Comparison of ENCODE assay signal across 8 cellular contexts in the genomic region with DNA sequence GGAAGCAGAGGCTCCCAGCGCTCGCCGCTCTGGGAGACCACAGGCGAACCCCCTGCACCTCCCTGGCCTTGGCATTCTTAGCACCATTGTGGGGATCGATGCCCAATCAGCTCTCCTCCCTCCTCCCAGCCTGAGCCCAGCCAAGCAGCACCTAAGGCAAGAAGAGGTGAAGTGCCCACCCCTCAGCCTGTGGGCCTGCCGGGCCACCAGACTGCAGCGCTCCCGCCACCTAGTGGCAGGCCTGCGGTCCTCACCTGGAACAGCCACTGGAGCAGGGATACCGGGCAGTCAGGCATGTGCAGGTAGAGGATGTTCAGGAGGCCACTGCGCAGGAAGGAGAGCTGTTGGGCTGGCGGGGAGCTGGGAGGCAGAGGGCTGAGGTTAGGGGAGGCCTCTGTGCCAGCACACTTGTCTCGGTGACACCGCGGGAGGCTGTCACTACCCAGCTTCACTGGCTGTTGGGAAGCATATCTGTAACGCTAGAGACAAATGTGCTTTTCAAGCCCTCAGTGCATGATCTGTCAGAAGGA. TPM values are rescaled to one million over a fixed set of nuclear protein-coding genes. Genes with fewer than 3 reads are reported as not detected.
A peak's percentile ranks its signal among the peaks of the same experiment; 100 is the strongest.
DNase-seq lines count a peak whose midpoint lies in the region; ATAC-seq and TF ChIP-seq lines count a peak whose summit lies in the region.

No MANE protein-coding gene starts in this region.

- H4K20me1 ChIP-seq in fibroblast of lung (ENCODE audit: control insufficient read depth, extremely low read depth, insufficient read depth, low read length): no peaks in the 10 kb centered on the region

- peaks cover 48% of the 10 kb centered on the region for H3K4me1 Mint-ChIP-seq in nephron

- H3K4me3 ChIP-seq in fibroblast of lung (replicated peaks in 1 of 4; ENCODE audit: control extremely low read depth in 1 of 4, insufficient read depth in 1 of 4, low read depth in 3 of 4, low read length in 4 of 4): no peak overlapping the region

- no peak overlapping the region for H3K9ac ChIP-seq in fibroblast of lung (ENCODE audit: insufficient read depth, low read length)

- TF ChIP-seq CTCF in fibroblast of lung (conservative IDR thresholded peaks at IDR 0.05 in 1 of 2, IDR thresholded peaks at IDR 0.05 in 1 of 2; ENCODE audit: low read depth in 1 of 2, low read length in 2 of 2): peak; percentile 76 to 78
- peak; percentile 92 to 97 (median 93) for TF ChIP-seq CTCF in nephron (IDR thresholded peaks at IDR 0.05; ENCODE audit: unreplicated experiment in 3 of 3)

- no peaks in the 10 kb centered on the region for H3K36me3 ChIP-seq in fibroblast of lung (ENCODE audit: control insufficient read depth, insufficient read depth, low read length)

- H3K4me2 ChIP-seq in fibroblast of lung (ENCODE audit: extremely low read depth, insufficient read depth, low read length): no peak overlapping the region

- no peak overlapping the region for H2AFZ ChIP-seq in fibroblast of lung (ENCODE audit: low read length)

- no peaks in the 10 kb centered on the region for H3K9me3 Mint-ChIP-seq in nephron

- DNase-seq in GM03348 (ENCODE audit: low spot score) (peak; percentile 84), fibroblast of lung (ENCODE audit: low read depth in 2 of 2) (peak; percentile 43 to 47)
- DNase-seq in activated T-cell treated with anti-CD3 and anti-CD28 coated beads, Interleukin-2, amount 50 U/mL, for 48 hours: peak; percentile 80 to 84
- peak; percentile 70 for DNase-seq in stimulated activated naive CD4-positive, alpha-beta T cell treated with Interleukin-2 at 50 U/mL for 16 hours (lab: John Stamatoyannopoulos, UW)

- H3K36me3 Mint-ChIP-seq in nephron (ENCODE audit: low read depth): no peaks in the 10 kb centered on the region

- no peaks in the 10 kb centered on the region for H3K4me1 ChIP-seq in fibroblast of lung (ENCODE audit: control insufficient read depth, extremely low read depth, insufficient read depth, low read length)

- peak overlapping the region in 2 of 3 experiments; percentile 72 to 74 for H3K27ac Mint-ChIP-seq in nephron

- H3K79me2 ChIP-seq in fibroblast of lung (ENCODE audit: control insufficient read depth, insufficient read depth, low read length): no peaks in the 10 kb centered on the region

- TF ChIP-seq EP300 in Ishikawa (IDR thresholded peaks at IDR 0.05; ENCODE audit: borderline replicate concordance): no peak

- H3K27me3 ChIP-seq in fibroblast of lung (ENCODE audit: control insufficient read depth, insufficient read depth, low read length): peaks cover 11% of the 10 kb centered on the region

- no peaks in the 10 kb centered on the region for H3K9me3 ChIP-seq in fibroblast of lung (ENCODE audit: control insufficient read depth, insufficient read depth, low read depth, low read length)

- peak; percentile 97 for TF ChIP-seq RAD21 in Ishikawa (IDR thresholded peaks at IDR 0.05; ENCODE audit: low read depth)

- peaks cover 15% of the 10 kb centered on the region for H3K27me3 Mint-ChIP-seq in nephron (ENCODE audit: low read depth)

- ATAC-seq in GM19351 (IDR thresholded peaks at IDR 0.05; ENCODE audit: unreplicated experiment): no peak

- no peak overlapping the region for H3K27ac ChIP-seq in fibroblast of lung (ENCODE audit: insufficient read depth, low read length)

- peak overlapping the region in 1 of 3 experiments; percentile 45 for H3K4me3 Mint-ChIP-seq in nephron

TF ChIP-seq in Ishikawa, 13 proteins besides CTCF, POLR2A, EP300 and RAD21:
- TF ChIP-seq TCF12 (IDR thresholded peaks at IDR 0.05; ENCODE audit: low read depth) (peak; percentile 29; the same call in 1 of the 2 replicates), MAX (IDR thresholded peaks at IDR 0.05) (peak; percentile 17; the same call in 1 of the 2 replicates), TEAD4 (IDR thresholded peaks at IDR 0.05) (peak; percentile 67), REST (IDR thresholded peaks at IDR 0.05; ENCODE audit: low read depth) (no peak)

TF ChIP-seq in PFSK-1, 5 proteins besides CTCF, POLR2A, EP300 and RAD21:
- TF ChIP-seq FOXP2 (optimal IDR thresholded peaks at IDR 0.05; ENCODE audit: borderline replicate concordance, extremely low read depth, extremely low read length, insufficient read depth) (peak; percentile 46), POLR2AphosphoS5 (IDR thresholded peaks at IDR 0.05; ENCODE audit: low read depth, low read length) (no peak), REST (IDR thresholded peaks at IDR 0.05; ENCODE audit: insufficient read depth in 1 of 2, low read depth in 2 of 2, low read length in 2 of 2) (no peak), SIN3A (IDR thresholded peaks at IDR 0.05; ENCODE audit: borderline replicate concordance, insufficient read depth, low read length) (no peak)

RNA-seq across cellular contexts. Expression of gene FAM178B, which starts 35.2 kb away (rescaled TPM):
- polyA plus RNA-seq in PFSK-1 (2012; ENCODE audit: insufficient read length, low read depth): not detected
- not detected in 2 replicates for total RNA-seq in fibroblast of lung
- polyA plus RNA-seq in fibroblast of lung: not detected in 2 replicates
- not detected in 2 replicates for polyA plus RNA-seq in fibroblast of lung (2012)
- not detected in 2 replicates for polyA minus RNA-seq in fibroblast of lung (ENCODE audit: low replicate concordance)
